18 cellular contexts compared by ENCODE assay signal in genomic region chr15:23362622-23363021, GRCh38. TPM values are rescaled to one million over a fixed set of nuclear protein-coding genes. Genes with fewer than 3 reads are reported as not detected.
"Had no signal": no experiment of that assay in that cellular context is flagged by ENCODE, and none has a peak within 500 bp of the region (broad histone marks: within the 10 kb centered on the region; RNA-seq: fewer than 3 reads in every experiment).

No MANE protein-coding gene starts in this region.

RNA-seq across cellular contexts. Expression of gene GOLGA8S, which starts 8.1 kb away (rescaled TPM):
- total RNA-seq: ascending aorta, cardiac muscle cell, dermis microvascular lymphatic vessel endothelial cell had no signal
- polyA plus RNA-seq: cardiac muscle cell had no signal

RNA-seq across cellular contexts. Expression of gene GOLGA6L26, which starts 28.6 kb away (rescaled TPM):
- total RNA-seq: activated CD4-positive, alpha-beta memory T cell treated with anti-CD3 and anti-CD28 coated beads, Interleukin-2, amount 10 ng/mL, durations not matched to agents 7 days and 5 days; activated CD4-positive, alpha-beta T cell treated with anti-CD3 and anti-CD28 coated beads for 36 hours; activated CD4-positive, alpha-beta T cell treated with anti-CD3 and anti-CD28 coated beads, Interleukin-2, amount 10 ng/mL, durations not matched to agents 7 days and 5 days; activated naive CD4-positive, alpha-beta T cell treated with anti-CD3 and anti-CD28 coated beads, Interleukin-2, amount 50 U/mL, for 72 hours; activated naive CD8-positive, alpha-beta T cell treated with anti-CD3 and anti-CD28 coated beads, Interleukin-2, amount 10 ng/mL, durations not matched to agents 7 days and 5 days; activated T-cell treated with anti-CD3 and anti-CD28 coated beads, Interleukin-2, amount 50 U/mL, for 72 hours; ascending aorta; breast epithelium; cardiac muscle cell; colonic mucosa; dermis microvascular lymphatic vessel endothelial cell; esophagus squamous epithelium; fibroblast of lung; fibroblast of villous mesenchyme; glomerular endothelial cell; T-cell; T-helper 2 cell treated with Interferon-gamma antibody and Interleukin-4, amounts not matched to agents 100 ng/mL and 5 ng/mL, for 36 hours had no signal
- polyA plus RNA-seq: cardiac muscle cell, esophagus, fibroblast of lung had no signal
